In genomic region chr1:223727541-223727940, GRCh38 we compare ENCODE assay signal across 11 cellular contexts. TPM values are rescaled to one million over a fixed set of nuclear protein-coding genes. Genes with fewer than 3 reads are reported as not detected.
DNase-seq lines count a peak whose midpoint lies in the region; ATAC-seq and TF ChIP-seq lines count a peak whose summit lies in the region.
"Had no signal": no experiment of that assay in that cellular context is flagged by ENCODE, and none has a peak within 500 bp of the region (broad histone marks: within the 10 kb centered on the region; RNA-seq: fewer than 3 reads in every experiment).

No MANE protein-coding gene starts in this region.

- H3K36me3 ChIP-seq in breast epithelium (no peaks in the 10 kb centered on the region), muscle layer of duodenum (ENCODE audit: control insufficient read depth in 1 of 2, insufficient read depth in 2 of 2, low read length in 2 of 2) (peaks cover 10 to 11% of the 10 kb centered on the region in 2 donors), upper lobe of right lung (peaks cover 21% of the 10 kb centered on the region)

- H3K4me1 ChIP-seq in breast epithelium (peaks cover 19 to 37% of the 10 kb centered on the region in 2 donors), muscle layer of duodenum (ENCODE audit: control insufficient read depth in 1 of 2, insufficient read depth in 2 of 2, low read length in 2 of 2) (peaks cover 31 to 41% of the 10 kb centered on the region in 2 donors), upper lobe of right lung (peaks cover 59% of the 10 kb centered on the region)

- no peaks in the 10 kb centered on the region for H3K27me3 Mint-ChIP-seq in activated naive CD4-positive, alpha-beta T cell treated with anti-CD3 and anti-CD28 coated beads for 36 hours (ENCODE audit: low read depth)

- H3K9me3 ChIP-seq in breast epithelium (no peaks in the 10 kb centered on the region), muscle layer of duodenum (ENCODE audit: control insufficient read depth in 1 of 2, low read length in 2 of 2) (no peaks in the 10 kb centered on the region), upper lobe of right lung (no peaks in the 10 kb centered on the region)

- intact Hi-C loops in activated naive CD4-positive, alpha-beta T cell treated with anti-CD3 and anti-CD28 coated beads for 36 hours (cut with micrococcal nuclease) = loop anchor here (2.0 to 5.0 kb wide), 4 partner anchors 15 to 770 kb away; partner anchors contain the start of gene CAPN2
- intact Hi-C loops in breast epithelium (cut with DNase I; ENCODE audit: low total_unique reads) = no loop called here
- intact Hi-C loops in upper lobe of right lung (cut with DNase I) = no loop called here

- no peak for ATAC-seq in activated naive CD4-positive, alpha-beta T cell treated with anti-CD3 and anti-CD28 coated beads, Interleukin-2, amount 50 U/mL, for 72 hours
- ATAC-seq in upper lobe of right lung = peak; percentile 5

- H3K36me3 Mint-ChIP-seq in activated naive CD4-positive, alpha-beta T cell treated with anti-CD3 and anti-CD28 coated beads, Interleukin-2, amount 50 U/mL, for 72 hours = peaks cover 6 to 39% of the 10 kb centered on the region in 2 donors
- H3K36me3 Mint-ChIP-seq in activated naive CD4-positive, alpha-beta T cell treated with anti-CD3 and anti-CD28 coated beads for 36 hours (ENCODE audit: low read depth) = peaks cover 8% of the 10 kb centered on the region

- H3K27me3 ChIP-seq in breast epithelium = no peaks in the 10 kb centered on the region
- no peaks in the 10 kb centered on the region for H3K27me3 ChIP-seq in muscle layer of duodenum (ENCODE audit: low read depth, low read length)
- no peaks in the 10 kb centered on the region for H3K27me3 ChIP-seq in upper lobe of right lung

- peaks cover 0 to 4% of the 10 kb centered on the region in 2 donors for H3K9me3 Mint-ChIP-seq in activated naive CD4-positive, alpha-beta T cell treated with anti-CD3 and anti-CD28 coated beads, Interleukin-2, amount 50 U/mL, for 72 hours
- H3K9me3 Mint-ChIP-seq in activated naive CD4-positive, alpha-beta T cell treated with anti-CD3 and anti-CD28 coated beads for 36 hours = no peaks in the 10 kb centered on the region

- no peak for DNase-seq in activated naive CD4-positive, alpha-beta T cell treated with anti-CD3 and anti-CD28 coated beads, Interleukin-2, amount 50 U/mL, for 72 hours (ENCODE audit: low spot score in 2 of 2)
- no peak for DNase-seq in activated naive CD4-positive, alpha-beta T cell treated with anti-CD3 and anti-CD28 coated beads for 36 hours
- DNase-seq in breast epithelium (ENCODE audit: low spot score in 2 of 2) (no peak), upper lobe of right lung (no peak), NOMO-1 treated with DMSO at 0.1 percent for 48 hours (lab: John Stamatoyannopoulos, UW; ENCODE audit: unreplicated experiment) (no peak), COLO829 (ENCODE audit: low spot score) (no peak)
- DNase-seq in effector CD4-positive, alpha-beta T cell = no peak
- DNase-seq: KG1, NCI-H82, occipital lobe had no signal

- H3K4me3 ChIP-seq in breast epithelium (peak overlapping the region in 1 of 3 donors; percentile 0), muscle layer of duodenum (ENCODE audit: low read depth in 1 of 2, low read length in 2 of 2) (no peak overlapping the region), upper lobe of right lung (no peak overlapping the region)

- no peak overlapping the region for H3K4me3 Mint-ChIP-seq in activated naive CD4-positive, alpha-beta T cell treated with anti-CD3 and anti-CD28 coated beads for 36 hours

- H3K27ac Mint-ChIP-seq in activated naive CD4-positive, alpha-beta T cell treated with anti-CD3 and anti-CD28 coated beads, Interleukin-2, amount 50 U/mL, for 72 hours = peak overlapping the region; percentile 29 to 64
- H3K27ac Mint-ChIP-seq in activated naive CD4-positive, alpha-beta T cell treated with anti-CD3 and anti-CD28 coated beads for 36 hours = no peak overlapping the region

- peaks cover 53% of the 10 kb centered on the region for H3K4me1 Mint-ChIP-seq in activated naive CD4-positive, alpha-beta T cell treated with anti-CD3 and anti-CD28 coated beads for 36 hours (ENCODE audit: low read depth)

- TF ChIP-seq POLR2A in breast epithelium (IDR thresholded peaks at IDR 0.05) = no peak

- no peak for TF ChIP-seq CTCF in breast epithelium (IDR thresholded peaks at IDR 0.05)
- TF ChIP-seq CTCF in upper lobe of right lung (IDR thresholded peaks at IDR 0.05) = no peak

- CTCF ChIA-PET in activated naive CD4-positive, alpha-beta T cell treated with anti-CD3 and anti-CD28 coated beads for 36 hours (lab: Charles Lee) = interaction anchor here (2.9 kb wide), 1 partner anchor 22 kb away, joined by 23 read pairs; no protein-coding TSS in a partner anchor

- H3K27ac ChIP-seq in breast epithelium (peak overlapping the region; percentile 74 to 89), muscle layer of duodenum (ENCODE audit: low read length) (peak overlapping the region; percentile 24), upper lobe of right lung (peak overlapping the region; percentile 65)

RNA-seq across cellular contexts. Expression of gene CAPN2, which starts 15.2 kb away (rescaled TPM):
- total RNA-seq in activated naive CD4-positive, alpha-beta T cell treated with anti-CD3 and anti-CD28 coated beads, Interleukin-2, amount 50 U/mL, for 72 hours = 10 to 100 TPM in 1 of 2 donors, 1 to 10 TPM in 1; 7.0 to 36.8 TPM
- 10 to 100 TPM; 17.0 to 19.5 TPM for total RNA-seq in activated naive CD4-positive, alpha-beta T cell treated with anti-CD3 and anti-CD28 coated beads for 36 hours
- total RNA-seq in breast epithelium (100 to 1,000 TPM; 162 to 192 (median 164) TPM), upper lobe of right lung (306 TPM)

Comparison
In these comparisons a context has a peak if more than half of its experiments do, and no peak if none do; other contexts are left out.
1. H3K27ac ChIP-seq: peak in every context shown above with its lines; median percentile 82 in breast epithelium; 65 in upper lobe of right lung; 24 in muscle layer of duodenum.